ENCODE assay signal across 1 cellular context in genomic region chr6:107634147-107635057, GRCh38.
A peak's percentile ranks its signal among the peaks of the same experiment; 100 is the strongest.
TF ChIP-seq lines count a peak whose summit lies in the region.

No MANE protein-coding gene starts in this region.

TF ChIP-seq in H1, 55 proteins besides CTCF, POLR2A, EP300 and RAD21:
- TF ChIP-seq KDM4A (IDR thresholded peaks at IDR 0.05; ENCODE audit: low read depth, low read length, severe bottlenecking) (peak; percentile 48), SIX5 (IDR thresholded peaks at IDR 0.05; ENCODE audit: low read depth, low read length) (no peak), KDM5A (IDR thresholded peaks at IDR 0.05; ENCODE audit: low read length) (no peak), SP1 (IDR thresholded peaks at IDR 0.05; ENCODE audit: low read depth, low read length) (no peak), SUZ12 (IDR thresholded peaks at IDR 0.05; ENCODE audit: low read length) (no peak; the same call in 1 of the 2 replicates), ZNF274 (IDR thresholded peaks at IDR 0.05; ENCODE audit: borderline replicate concordance, extremely low read depth, low read length) (no peak), FOSL1 (IDR thresholded peaks at IDR 0.05; ENCODE audit: insufficient read depth, low read depth, low read length) (no peak), TAF7 (optimal IDR thresholded peaks at IDR 0.05; ENCODE audit: borderline replicate concordance, low read depth, low read length) (no peak), POLR2AphosphoS5 (IDR thresholded peaks at IDR 0.05; ENCODE audit: low read depth, low read length) (no peak), RFX5 (IDR thresholded peaks at IDR 0.05; ENCODE audit: borderline replicate concordance, low read depth, low read length) (no peak)
- TF ChIP-seq, protein P1, sequence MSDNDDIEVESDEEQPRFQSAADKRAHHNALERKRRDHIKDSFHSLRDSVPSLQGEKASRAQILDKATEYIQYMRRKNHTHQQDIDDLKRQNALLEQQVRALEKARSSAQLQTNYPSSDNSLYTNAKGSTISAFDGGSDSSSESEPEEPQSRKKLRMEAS (IDR thresholded peaks at IDR 0.05): peak; percentile 76
- TF ChIP-seq, protein P2, sequence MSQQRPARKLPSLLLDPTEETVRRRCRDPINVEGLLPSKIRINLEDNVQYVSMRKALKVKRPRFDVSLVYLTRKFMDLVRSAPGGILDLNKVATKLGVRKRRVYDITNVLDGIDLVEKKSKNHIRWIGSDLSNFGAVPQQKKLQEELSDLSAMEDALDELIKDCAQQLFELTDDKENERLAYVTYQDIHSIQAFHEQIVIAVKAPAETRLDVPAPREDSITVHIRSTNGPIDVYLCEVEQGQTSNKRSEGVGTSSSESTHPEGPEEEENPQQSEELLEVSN (IDR thresholded peaks at IDR 0.05): peak; percentile 69
- TF ChIP-seq, protein P3, sequence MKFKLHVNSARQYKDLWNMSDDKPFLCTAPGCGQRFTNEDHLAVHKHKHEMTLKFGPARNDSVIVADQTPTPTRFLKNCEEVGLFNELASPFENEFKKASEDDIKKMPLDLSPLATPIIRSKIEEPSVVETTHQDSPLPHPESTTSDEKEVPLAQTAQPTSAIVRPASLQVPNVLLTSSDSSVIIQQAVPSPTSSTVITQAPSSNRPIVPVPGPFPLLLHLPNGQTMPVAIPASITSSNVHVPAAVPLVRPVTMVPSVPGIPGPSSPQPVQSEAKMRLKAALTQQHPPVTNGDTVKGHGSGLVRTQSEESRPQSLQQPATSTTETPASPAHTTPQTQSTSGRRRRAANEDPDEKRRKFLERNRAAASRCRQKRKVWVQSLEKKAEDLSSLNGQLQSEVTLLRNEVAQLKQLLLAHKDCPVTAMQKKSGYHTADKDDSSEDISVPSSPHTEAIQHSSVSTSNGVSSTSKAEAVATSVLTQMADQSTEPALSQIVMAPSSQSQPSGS (IDR thresholded peaks at IDR 0.05; ENCODE audit: low read length): no peak
